In the genomic region with DNA sequence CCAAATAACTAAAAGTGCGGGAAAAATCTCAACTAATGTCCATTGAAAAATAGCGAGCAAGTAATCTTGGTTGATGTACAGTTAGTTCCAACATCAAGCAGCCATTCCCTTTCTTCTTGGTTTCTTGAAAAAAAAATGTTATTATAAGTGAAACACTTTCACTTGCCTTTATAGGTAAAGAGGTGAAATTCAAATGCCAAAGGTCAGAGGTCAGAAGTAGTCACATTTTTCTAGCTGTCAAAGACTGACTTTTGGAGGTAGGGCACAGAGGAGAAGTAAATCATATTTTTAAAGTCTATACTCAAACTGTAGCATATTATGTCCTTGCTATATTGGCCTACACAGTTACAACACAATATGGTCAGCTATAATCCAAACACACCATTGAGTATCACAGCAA, we compare ENCODE assay signal across 35 cellular contexts.
"Had no signal": no experiment of that assay in that cellular context is flagged by ENCODE, and none has a peak within 500 bp of the region (broad histone marks: within the 10 kb centered on the region; RNA-seq: fewer than 3 reads in every experiment).

No MANE protein-coding gene starts in this region.

- DNase-seq: activated B cell treated with CpG ODN at 0.5 μM for 24 hours; activated CD4-positive, alpha-beta memory T cell treated with anti-CD3 and anti-CD28 coated beads for 36 hours; activated CD4-positive, alpha-beta T cell treated with anti-CD3 and anti-CD28 coated beads, Interleukin-2, amount 10 ng/mL, durations not matched to agents 24 days and 14 days; activated CD8-positive, alpha-beta memory T cell treated with anti-CD3 and anti-CD28 coated beads, Interleukin-2, amount 10 ng/mL, durations not matched to agents 7 days and 5 days; activated CD8-positive, alpha-beta memory T cell treated with anti-CD3 and anti-CD28 coated beads, Interleukin-2, amount 50 U/mL, for 4 hours; activated CD8-positive, alpha-beta T cell treated with anti-CD3 and anti-CD28 coated beads, Interleukin-2, amount 10 ng/mL, durations not matched to agents 7 days and 5 days; activated gamma-delta T cell; activated naive CD4-positive, alpha-beta T cell; activated naive CD4-positive, alpha-beta T cell treated with anti-CD3 and anti-CD28 coated beads, Interleukin-2, amount 10 ng/mL, durations not matched to agents 7 days and 5 days; activated naive CD8-positive, alpha-beta T cell treated with anti-CD3 and anti-CD28 coated beads, Interleukin-2, amount 10 ng/mL, durations not matched to agents 7 days and 5 days; activated T-cell treated with anti-CD3 and anti-CD28 coated beads, Interleukin-2, amount 50 U/mL, for 1 hour; activated T-cell treated with anti-CD3 and anti-CD28 coated beads, Interleukin-2, amount 50 U/mL, for 48 hours; central memory CD4-positive, alpha-beta T cell; cerebellar nuclear complex; dorsolateral prefrontal cortex; effector memory CD4-positive, alpha-beta T cell; endodermal cell; erythroblast; esophagus squamous epithelium; foreskin melanocyte; heart right ventricle; T-helper 1 cell; T-helper 17 cell; T1000; WERI-Rb-1 had no signal

- H3K4me3 Mint-ChIP-seq: activated B cell treated with CpG ODN at 0.5 μM for 24 hours; activated CD4-positive, alpha-beta memory T cell treated with anti-CD3 and anti-CD28 coated beads for 36 hours; activated CD4-positive, alpha-beta T cell treated with anti-CD3 and anti-CD28 coated beads, Interleukin-2, amount 10 ng/mL, durations not matched to agents 24 days and 14 days; activated CD8-positive, alpha-beta memory T cell treated with anti-CD3 and anti-CD28 coated beads, Interleukin-2, amount 10 ng/mL, durations not matched to agents 7 days and 5 days; activated CD8-positive, alpha-beta T cell treated with anti-CD3 and anti-CD28 coated beads, Interleukin-2, amount 10 ng/mL, durations not matched to agents 7 days and 5 days; activated naive CD4-positive, alpha-beta T cell treated with anti-CD3 and anti-CD28 coated beads, Interleukin-2, amount 10 ng/mL, durations not matched to agents 7 days and 5 days; activated naive CD8-positive, alpha-beta T cell treated with anti-CD3 and anti-CD28 coated beads, Interleukin-2, amount 10 ng/mL, durations not matched to agents 7 days and 5 days; dendritic cell treated with granulocyte-macrophage colony-stimulating factor and Interleukin-4, amounts not matched to agents 40 ng/mL and 50 ng/mL, for 4 days; endodermal cell; T-helper 17 cell; T-helper 2 cell treated with Interferon-gamma antibody and Interleukin-4, amounts not matched to agents 5 μg/mL and 100 μg/mL, for 36 hours had no signal

- H3K4me3 ChIP-seq: ascending aorta, breast epithelium, cardiac muscle cell, coronary artery, dorsolateral prefrontal cortex, esophagus squamous epithelium, gastroesophageal sphincter, heart right ventricle had no signal

- H3K9me3 ChIP-seq: ascending aorta, breast epithelium, esophagus squamous epithelium, gastroesophageal sphincter, heart right ventricle had no signal

- H3K9me3 Mint-ChIP-seq: activated CD4-positive, alpha-beta memory T cell treated with anti-CD3 and anti-CD28 coated beads for 36 hours; activated CD4-positive, alpha-beta T cell treated with anti-CD3 and anti-CD28 coated beads, Interleukin-2, amount 10 ng/mL, durations not matched to agents 24 days and 14 days; activated naive CD4-positive, alpha-beta T cell treated with anti-CD3 and anti-CD28 coated beads, Interleukin-2, amount 10 ng/mL, durations not matched to agents 7 days and 5 days; brain; dendritic cell treated with granulocyte-macrophage colony-stimulating factor and Interleukin-4, amounts not matched to agents 40 ng/mL and 50 ng/mL, for 4 days; endodermal cell; T-helper 2 cell treated with Interferon-gamma antibody and Interleukin-4, amounts not matched to agents 5 μg/mL and 100 μg/mL, for 36 hours had no signal

- H3K4me1 Mint-ChIP-seq: activated CD4-positive, alpha-beta T cell treated with anti-CD3 and anti-CD28 coated beads, Interleukin-2, amount 10 ng/mL, durations not matched to agents 24 days and 14 days; activated CD8-positive, alpha-beta memory T cell treated with anti-CD3 and anti-CD28 coated beads, Interleukin-2, amount 10 ng/mL, durations not matched to agents 7 days and 5 days; activated naive CD4-positive, alpha-beta T cell treated with anti-CD3 and anti-CD28 coated beads, Interleukin-2, amount 10 ng/mL, durations not matched to agents 7 days and 5 days had no signal

- H3K4me1 ChIP-seq: ascending aorta, breast epithelium, esophagus squamous epithelium had no signal

- H3K27me3 Mint-ChIP-seq: activated B cell treated with CpG ODN at 0.5 μM for 24 hours; activated CD4-positive, alpha-beta memory T cell treated with anti-CD3 and anti-CD28 coated beads for 36 hours; activated CD4-positive, alpha-beta T cell treated with anti-CD3 and anti-CD28 coated beads, Interleukin-2, amount 10 ng/mL, durations not matched to agents 24 days and 14 days; activated CD8-positive, alpha-beta memory T cell treated with anti-CD3 and anti-CD28 coated beads, Interleukin-2, amount 10 ng/mL, durations not matched to agents 7 days and 5 days; activated naive CD4-positive, alpha-beta T cell treated with anti-CD3 and anti-CD28 coated beads, Interleukin-2, amount 10 ng/mL, durations not matched to agents 7 days and 5 days; activated naive CD8-positive, alpha-beta T cell treated with anti-CD3 and anti-CD28 coated beads, Interleukin-2, amount 10 ng/mL, durations not matched to agents 7 days and 5 days; brain; dendritic cell treated with granulocyte-macrophage colony-stimulating factor and Interleukin-4, amounts not matched to agents 40 ng/mL and 50 ng/mL, for 4 days; T-helper 17 cell had no signal

- H3K27me3 ChIP-seq: ascending aorta, breast epithelium, cardiac muscle cell, dorsolateral prefrontal cortex, esophagus squamous epithelium, gastroesophageal sphincter, heart right ventricle had no signal

- H3K27ac ChIP-seq: ascending aorta, breast epithelium, cardiac muscle cell, coronary artery, dorsolateral prefrontal cortex, esophagus squamous epithelium, gastroesophageal sphincter, heart right ventricle, WERI-Rb-1 had no signal

- H3K27ac Mint-ChIP-seq: activated B cell treated with CpG ODN at 0.5 μM for 24 hours; activated CD4-positive, alpha-beta memory T cell treated with anti-CD3 and anti-CD28 coated beads for 36 hours; activated CD4-positive, alpha-beta T cell treated with anti-CD3 and anti-CD28 coated beads, Interleukin-2, amount 10 ng/mL, durations not matched to agents 24 days and 14 days; activated CD8-positive, alpha-beta memory T cell treated with anti-CD3 and anti-CD28 coated beads, Interleukin-2, amount 10 ng/mL, durations not matched to agents 7 days and 5 days; activated CD8-positive, alpha-beta T cell treated with anti-CD3 and anti-CD28 coated beads, Interleukin-2, amount 10 ng/mL, durations not matched to agents 7 days and 5 days; activated naive CD4-positive, alpha-beta T cell treated with anti-CD3 and anti-CD28 coated beads, Interleukin-2, amount 10 ng/mL, durations not matched to agents 7 days and 5 days; activated naive CD4-positive, alpha-beta T cell treated with anti-CD3 and anti-CD28 coated beads, Interleukin-2, amount 50 U/mL, for 72 hours; activated naive CD8-positive, alpha-beta T cell treated with anti-CD3 and anti-CD28 coated beads, Interleukin-2, amount 10 ng/mL, durations not matched to agents 7 days and 5 days; dendritic cell treated with granulocyte-macrophage colony-stimulating factor and Interleukin-4, amounts not matched to agents 40 ng/mL and 50 ng/mL, for 4 days; endodermal cell; T-helper 17 cell; T-helper 2 cell treated with Interferon-gamma antibody and Interleukin-4, amounts not matched to agents 5 μg/mL and 100 μg/mL, for 36 hours had no signal

- H3K36me3 ChIP-seq: ascending aorta, breast epithelium, cardiac muscle cell, WERI-Rb-1 had no signal

- ATAC-seq: activated CD4-positive, CD25-positive, alpha-beta regulatory T cell treated with anti-CD3 and anti-CD28 coated beads, Interleukin-2, amount 50 U/mL, for 24 hours; activated CD8-positive, alpha-beta memory T cell treated with anti-CD3 and anti-CD28 coated beads, Interleukin-2, amount 10 ng/mL, durations not matched to agents 7 days and 5 days; activated CD8-positive, alpha-beta T cell treated with anti-CD3 and anti-CD28 coated beads, Interleukin-2, amount 10 ng/mL, durations not matched to agents 7 days and 5 days; activated naive CD4-positive, alpha-beta T cell treated with anti-CD3 and anti-CD28 coated beads, Interleukin-2, amount 50 U/mL, for 72 hours; gastroesophageal sphincter; heart right ventricle; T-helper 17 cell had no signal
